ENCODE assay signal across 21 cellular contexts in the genomic region with DNA sequence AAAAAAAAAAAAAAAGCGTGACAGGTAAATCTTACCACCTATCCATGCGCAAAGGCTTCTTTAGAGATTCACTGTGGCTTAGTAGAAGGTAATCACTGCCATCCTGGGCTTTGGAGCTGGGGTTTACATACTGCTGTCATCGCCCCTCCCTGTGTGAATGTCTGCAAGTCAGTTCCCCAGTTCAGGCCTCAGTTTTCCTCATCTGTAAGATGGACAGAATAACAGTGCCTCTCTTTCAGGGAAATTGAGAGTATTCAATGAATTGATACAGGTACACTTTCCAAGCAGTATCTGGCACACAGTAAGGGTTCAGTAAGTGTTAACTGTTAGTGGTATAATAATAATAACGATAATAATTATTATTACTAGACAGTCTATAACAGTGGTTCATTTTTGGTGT. TPM values are rescaled to one million over a fixed set of nuclear protein-coding genes. Genes with fewer than 3 reads are reported as not detected.
DNase-seq lines count a peak whose midpoint lies in the region; ATAC-seq, FAIRE-seq and TF ChIP-seq lines count a peak whose summit lies in the region.
"Had no signal": no experiment of that assay in that cellular context is flagged by ENCODE, and none has a peak within 500 bp of the region (broad histone marks: within the 10 kb centered on the region; RNA-seq: fewer than 3 reads in every experiment).

No MANE protein-coding gene starts in this region.

- H3K9me3 ChIP-seq in HCT116 (ENCODE audit: control insufficient read depth in 1 of 2, insufficient read depth in 1 of 2, low read depth in 1 of 2, low read length in 2 of 2) (no peaks in the 10 kb centered on the region), K562 (replicated peaks; ENCODE audit: control insufficient read depth, insufficient read depth, low read depth, low read length) (no peaks in the 10 kb centered on the region)
- H3K9me3 ChIP-seq: SJSA1 had no signal

- no peaks in the 10 kb centered on the region for H3K9me1 ChIP-seq in K562 (ENCODE audit: control insufficient read depth, insufficient read depth, low read length)

- peak overlapping the region; percentile 21 for H3K4me3 Mint-ChIP-seq in T-helper 2 cell treated with Interferon-gamma antibody and Interleukin-4, amounts not matched to agents 5 μg/mL and 100 μg/mL, for 36 hours
- H3K4me3 Mint-ChIP-seq in activated naive CD4-positive, alpha-beta T cell treated with anti-CD3 and anti-CD28 coated beads, Interleukin-2, amount 50 U/mL, for 24 hours: peak overlapping the region; percentile 55
- no peak overlapping the region for H3K4me3 Mint-ChIP-seq in activated CD8-positive, alpha-beta T cell treated with anti-CD3 and anti-CD28 coated beads, Interleukin-2, amount 10 ng/mL, durations not matched to agents 7 days and 5 days

- H3K27me3 Mint-ChIP-seq in T-helper 2 cell treated with Interferon-gamma antibody and Interleukin-4, amounts not matched to agents 5 μg/mL and 100 μg/mL, for 36 hours (ENCODE audit: low read depth): peaks cover 2% of the 10 kb centered on the region
- H3K27me3 Mint-ChIP-seq in activated naive CD4-positive, alpha-beta T cell treated with anti-CD3 and anti-CD28 coated beads, Interleukin-2, amount 50 U/mL, for 24 hours: no peaks in the 10 kb centered on the region
- H3K27me3 Mint-ChIP-seq in activated CD8-positive, alpha-beta T cell treated with anti-CD3 and anti-CD28 coated beads, Interleukin-2, amount 10 ng/mL, durations not matched to agents 7 days and 5 days (ENCODE audit: low read depth): no peaks in the 10 kb centered on the region

- CTCF ChIA-PET in HCT116 (lab: Charles Lee) (no interaction called here), K562 (lab: Yijun Ruan, JAX; ENCODE audit: low intra/inter-chr PET ratio) (no interaction called here)
- CTCF ChIA-PET in activated CD8-positive, alpha-beta T cell treated with anti-CD3 and anti-CD28 coated beads, Interleukin-2, amount 10 ng/mL, durations not matched to agents 7 days and 5 days (lab: Charles Lee): no interaction called here

- in situ Hi-C loops in K562 (cut with MboI): no loop called here

- intact Hi-C loops in HCT116 (cut with micrococcal nuclease): no loop called here
- intact Hi-C loops in K562 (cut with micrococcal nuclease): no loop called here

- H2AFZ ChIP-seq in HCT116 (ENCODE audit: low read depth, low read length, poor library complexity, severe bottlenecking) (no peak overlapping the region), K562 (ENCODE audit: low read depth, low read length) (no peak overlapping the region)

- peaks cover 16% of the 10 kb centered on the region for H3K36me3 Mint-ChIP-seq in T-helper 2 cell treated with Interferon-gamma antibody and Interleukin-4, amounts not matched to agents 5 μg/mL and 100 μg/mL, for 36 hours (ENCODE audit: low read depth)
- peaks cover 10% of the 10 kb centered on the region for H3K36me3 Mint-ChIP-seq in activated naive CD4-positive, alpha-beta T cell treated with anti-CD3 and anti-CD28 coated beads, Interleukin-2, amount 50 U/mL, for 24 hours
- H3K36me3 Mint-ChIP-seq in activated CD8-positive, alpha-beta T cell treated with anti-CD3 and anti-CD28 coated beads, Interleukin-2, amount 10 ng/mL, durations not matched to agents 7 days and 5 days (ENCODE audit: low read depth): peaks cover 3% of the 10 kb centered on the region

- RAD21 ChIA-PET in HCT116 (lab: Charles Lee; ENCODE audit: low non-redundant PET in 1 of 2, low total read pairs in 2 of 2, uncharacterized antibody in 2 of 2, unreplicated experiment in 2 of 2): no interaction called here

- ATAC-seq in HCT116 (no peak), K562 (no peak)
- ATAC-seq in activated CD8-positive, alpha-beta T cell treated with anti-CD3 and anti-CD28 coated beads, Interleukin-2, amount 10 ng/mL, durations not matched to agents 7 days and 5 days: no peak
- ATAC-seq: Panc1 had no signal

- no peaks in the 10 kb centered on the region; the same call in 1 of the 2 replicates for H3K79me2 ChIP-seq in HCT116 (ENCODE audit: insufficient read depth, low read length)
- no peaks in the 10 kb centered on the region for H3K79me2 ChIP-seq in K562 (ENCODE audit: control insufficient read depth, insufficient read depth, low read length)

- H3K9ac ChIP-seq in HCT116 (ENCODE audit: low read length) (no peak overlapping the region), K562 (ENCODE audit: insufficient read depth in 1 of 2, low read depth in 2 of 2, low read length in 2 of 2) (no peak overlapping the region)

- FAIRE-seq in K562 (lab: Jason Lieb, UNC): no peak
- FAIRE-seq: H54 had no signal

- TF ChIP-seq RAD21 in HCT116 (IDR thresholded peaks at IDR 0.05; ENCODE audit: low read depth): no peak
- TF ChIP-seq RAD21 in K562 (CRISPR knock-in tag; conservative IDR thresholded peaks at IDR 0.05 in 1 of 2, IDR thresholded peaks at IDR 0.05 in 1 of 2): no peak

- H3K27ac ChIP-seq in HCT116 (ENCODE audit: low read depth, low read length) (no peak overlapping the region), K562 (ENCODE audit: extremely low read depth, low read depth, low read length) (no peak overlapping the region)
- H3K27ac ChIP-seq: 22Rv1, SJSA1 had no signal

- H4K20me1 ChIP-seq in HCT116 (ENCODE audit: insufficient read depth): no peaks in the 10 kb centered on the region
- no peaks in the 10 kb centered on the region for H4K20me1 ChIP-seq in K562 (replicated peaks; ENCODE audit: control insufficient read depth, insufficient read depth, low read length)

- TF ChIP-seq EP300 in K562 (IDR thresholded peaks at IDR 0.05; ENCODE audit: low read length): no peak

- TF ChIP-seq CTCF in HCT116 (IDR thresholded peaks at IDR 0.05 in 2 of 3, conservative IDR thresholded peaks at IDR 0.05 in 1 of 3; ENCODE audit: borderline replicate concordance in 1 of 3, insufficient read depth in 1 of 3, low read depth in 2 of 3, low read length in 2 of 3) (no peak), K562 (IDR thresholded peaks at IDR 0.05 in 2 of 3, conservative IDR thresholded peaks at IDR 0.05 in 1 of 3; ENCODE audit: insufficient read depth in 2 of 3, low read depth in 1 of 3, low read length in 3 of 3) (no peak)

- H3K27me3 ChIP-seq in HCT116 (ENCODE audit: insufficient read depth, low read length) (no peaks in the 10 kb centered on the region), K562 (ENCODE audit: control insufficient read depth in 2 of 2, insufficient read depth in 2 of 2, low read length in 2 of 2) (no peaks in the 10 kb centered on the region)
- H3K27me3 ChIP-seq: SJSA1 had no signal

- H3K9me3 Mint-ChIP-seq in T-helper 2 cell treated with Interferon-gamma antibody and Interleukin-4, amounts not matched to agents 5 μg/mL and 100 μg/mL, for 36 hours: no peaks in the 10 kb centered on the region
- no peaks in the 10 kb centered on the region for H3K9me3 Mint-ChIP-seq in activated naive CD4-positive, alpha-beta T cell treated with anti-CD3 and anti-CD28 coated beads, Interleukin-2, amount 50 U/mL, for 24 hours
- no peaks in the 10 kb centered on the region for H3K9me3 Mint-ChIP-seq in activated CD8-positive, alpha-beta T cell treated with anti-CD3 and anti-CD28 coated beads, Interleukin-2, amount 10 ng/mL, durations not matched to agents 7 days and 5 days (ENCODE audit: insufficient read depth)

- H3K4me3 ChIP-seq in HCT116 (replicated peaks in 1 of 2; ENCODE audit: low read depth in 1 of 2, low read length in 2 of 2) (no peak overlapping the region), K562 (no peak overlapping the region)
- H3K4me3 ChIP-seq: SJSA1 had no signal

- peaks cover 4% of the 10 kb centered on the region for H3K4me1 Mint-ChIP-seq in T-helper 2 cell treated with Interferon-gamma antibody and Interleukin-4, amounts not matched to agents 5 μg/mL and 100 μg/mL, for 36 hours (ENCODE audit: low read depth)
- peaks cover 18% of the 10 kb centered on the region for H3K4me1 Mint-ChIP-seq in activated naive CD4-positive, alpha-beta T cell treated with anti-CD3 and anti-CD28 coated beads, Interleukin-2, amount 50 U/mL, for 24 hours
- H3K4me1 Mint-ChIP-seq in activated CD8-positive, alpha-beta T cell treated with anti-CD3 and anti-CD28 coated beads, Interleukin-2, amount 10 ng/mL, durations not matched to agents 7 days and 5 days (ENCODE audit: low read depth): peaks cover 15% of the 10 kb centered on the region

- H3K4me1 ChIP-seq in HCT116 (ENCODE audit: control insufficient read depth in 1 of 2, insufficient read depth in 2 of 2, low read length in 2 of 2) (peaks cover 15 to 20% of the 10 kb centered on the region in 2 experiments; a peak in 3 of 4 replicates), K562 (replicated peaks in 1 of 2; ENCODE audit: control insufficient read depth in 2 of 2, insufficient read depth in 2 of 2, low read length in 2 of 2) (peaks cover 11 to 23% of the 10 kb centered on the region in 2 experiments)

- H3K4me2 ChIP-seq in HCT116 (ENCODE audit: low read length): no peak overlapping the region
- no peak overlapping the region for H3K4me2 ChIP-seq in K562 (ENCODE audit: insufficient read depth, low read length)

- BruUV-seq in HCT116 (replicated peaks; lab: Mats Ljungman, UMichigan) (TSS peak; percentile 51), K562 (replicated peaks; lab: Mats Ljungman, UMichigan) (no TSS peak)

- H3K27ac Mint-ChIP-seq in T-helper 2 cell treated with Interferon-gamma antibody and Interleukin-4, amounts not matched to agents 5 μg/mL and 100 μg/mL, for 36 hours: no peak overlapping the region
- H3K27ac Mint-ChIP-seq in activated naive CD4-positive, alpha-beta T cell treated with anti-CD3 and anti-CD28 coated beads, Interleukin-2, amount 50 U/mL, for 24 hours: no peak overlapping the region
- H3K27ac Mint-ChIP-seq in activated CD8-positive, alpha-beta T cell treated with anti-CD3 and anti-CD28 coated beads, Interleukin-2, amount 10 ng/mL, durations not matched to agents 7 days and 5 days: no peak overlapping the region

- no peak for TF ChIP-seq POLR2A in HCT116 (IDR thresholded peaks at IDR 0.05; ENCODE audit: borderline replicate concordance, extremely low read depth, insufficient read depth, insufficient read length)
- TF ChIP-seq POLR2A in K562 (conservative IDR thresholded peaks at IDR 0.05): no peak

- DNase-seq in T-helper 2 cell treated with Interferon-gamma antibody and Interleukin-4, amounts not matched to agents 5 μg/mL and 100 μg/mL, for 36 hours (ENCODE audit: low spot score): no peak
- DNase-seq in T-helper 2 cell (no peak), HCT116 (ENCODE audit: low read depth, low spot score) (no peak), K562 (ENCODE audit: extremely low read depth in 1 of 4, low spot score in 3 of 4) (no peak), NCI-H128 (lab: John Stamatoyannopoulos, UW; ENCODE audit: unreplicated experiment) (no peak)
- DNase-seq in activated naive CD4-positive, alpha-beta T cell (lab: John Stamatoyannopoulos, UW): no peak
- DNase-seq in activated CD8-positive, alpha-beta T cell treated with anti-CD3 and anti-CD28 coated beads, Interleukin-2, amount 10 ng/mL, durations not matched to agents 7 days and 5 days: no peak
- DNase-seq: CD8-positive, alpha-beta memory T cell; DMS79; NCI-H146; NCI-H2029 treated with DMSO at 0.1 percent for 48 hours; NCI-H2171; NCI-H526 had no signal

- no peaks in the 10 kb centered on the region for H3K9me2 ChIP-seq in HCT116 (ENCODE audit: insufficient read depth)

- H3K36me3 ChIP-seq in HCT116 (ENCODE audit: control insufficient read depth in 1 of 2, insufficient read depth in 2 of 2, low read length in 2 of 2): no peaks in the 10 kb centered on the region; a peak in 1 of 4 replicates
- H3K36me3 ChIP-seq in K562 (ENCODE audit: control insufficient read depth, insufficient read depth, low read length): no peaks in the 10 kb centered on the region

- WGBS in K562 (ENCODE audit: insufficient coverage, low coverage, missing lambda C conversion rate): 46% methylated on average over 3 of the region's 4 CpGs

- POLR2A ChIA-PET in HCT116 (lab: Charles Lee): no interaction called here
- POLR2A ChIA-PET in K562 (lab: Yijun Ruan, JAX): no interaction called here
- POLR2A ChIA-PET in activated CD8-positive, alpha-beta T cell treated with anti-CD3 and anti-CD28 coated beads, Interleukin-2, amount 10 ng/mL, durations not matched to agents 7 days and 5 days (lab: Charles Lee): no interaction called here

RNA-seq across cellular contexts. Expression of gene RELB, which starts 2.2 kb away (rescaled TPM):
- 12.9 TPM for total RNA-seq in HCT116 (2021; ENCODE audit: unreplicated experiment)
- 10.0 and 13.2 TPM in 2 replicates for polyA plus RNA-seq in HCT116 (2012)
- 1.5 TPM in 1 of 2 replicates, not detected in the other for total RNA-seq in K562 (2011; cell fraction: chromatin; rRNA removed; ENCODE audit: low replicate concordance)
- total RNA-seq in K562 (2011; cell fraction: nucleolus; rRNA removed): 0.67 and 0.92 TPM in 2 replicates
- total RNA-seq in K562 (2011; cell fraction: nucleoplasm; rRNA removed): 0.88 and 1.2 TPM in 2 replicates
- total RNA-seq in K562 (2014; rRNA removed): 0.24 and 0.95 TPM in 2 replicates
- 0.15 and 0.29 TPM in 2 replicates for total RNA-seq in K562 (2014; rRNA removed; fragmentation: Illumina TruSeq; extraction: Trizol)
- total RNA-seq in K562 (2015; rRNA removed; fragmentation: Illumina TruSeq; extraction: Trizol): 0.08 and 0.18 TPM in 2 replicates
- total RNA-seq in K562 (2021): 0.89 and 1.1 TPM in 2 replicates
- polyA plus RNA-seq in K562 (2011; rRNA removed): 0.24 and 0.35 TPM in 2 replicates
- polyA plus RNA-seq in K562 (2011; cell fraction: cytosol; rRNA removed): 0.25 and 1.1 TPM in 2 replicates
- polyA plus RNA-seq in K562 (2011; cell fraction: nucleus; rRNA removed): 0.41 and 0.68 TPM in 2 replicates
- polyA plus RNA-seq in K562 (2012): 1.1 and 3.7 TPM in 2 replicates
- polyA plus RNA-seq in K562 (2014; fragmentation: Illumina TruSeq; extraction: Trizol): 0.17 and 0.28 TPM in 2 replicates
- not detected for polyA plus RNA-seq in K562 (2014; fragmentation: Nextera tagmentation; extraction: Ambion mirVana)
- 1.1 and 2.1 TPM in 2 replicates for polyA plus RNA-seq in K562 (2014; rRNA removed)
- 0.24 and 0.35 TPM in 2 replicates for polyA minus RNA-seq in K562 (2011; rRNA and poly(A)+ RNA removed)
- 0.57 and 1.4 TPM in 2 replicates for polyA minus RNA-seq in K562 (2011; cell fraction: cytosol; rRNA and poly(A)+ RNA removed)
- polyA minus RNA-seq in K562 (2011; cell fraction: nucleus; rRNA and poly(A)+ RNA removed): 0.11 and 0.54 TPM in 2 replicates
- 10 to 100 TPM in 1 of 2 experiments, 1 to 10 TPM in 1; 8.7 to 10.2 TPM for total RNA-seq in activated CD8-positive, alpha-beta T cell treated with anti-CD3 and anti-CD28 coated beads, Interleukin-2, amount 10 ng/mL, durations not matched to agents 7 days and 5 days

RNA-seq across cellular contexts. Expression of gene CLASRP, which starts 35.4 kb away (rescaled TPM):
- total RNA-seq in HCT116 (2021; ENCODE audit: unreplicated experiment) (79.9 TPM), K562 (2014; rRNA removed) (56.7 and 74.5 TPM in 2 replicates), K562 (2014; rRNA removed; fragmentation: Illumina TruSeq; extraction: Trizol) (31.1 and 34.6 TPM in 2 replicates), K562 (2015; rRNA removed; fragmentation: Illumina TruSeq; extraction: Trizol) (46.4 and 46.7 TPM in 2 replicates), K562 (2021) (81.6 and 86.3 TPM in 2 replicates)
- 55.4 and 58.1 TPM in 2 replicates for polyA plus RNA-seq in HCT116 (2012)
- total RNA-seq in K562 (2011; cell fraction: chromatin; rRNA removed; ENCODE audit: low replicate concordance): 297 and 460 TPM in 2 replicates
- 224 and 226 TPM in 2 replicates for total RNA-seq in K562 (2011; cell fraction: nucleolus; rRNA removed)
- total RNA-seq in K562 (2011; cell fraction: nucleoplasm; rRNA removed): 233 and 263 TPM in 2 replicates
- polyA plus RNA-seq in K562 (2011; rRNA removed) (34.4 and 55.3 TPM in 2 replicates), K562 (2014; fragmentation: Illumina TruSeq; extraction: Trizol) (44.0 and 45.2 TPM in 2 replicates), K562 (2014; fragmentation: Nextera tagmentation; extraction: Ambion mirVana) (1 to 10 TPM in 1 of 2 experiments, under 1 TPM in 1; 0.94 to 1.2 TPM), K562 (2014; rRNA removed) (72.2 and 80.0 TPM in 2 replicates)
- polyA plus RNA-seq in K562 (2011; cell fraction: cytosol; rRNA removed): 18.3 and 19.8 TPM in 2 replicates
- polyA plus RNA-seq in K562 (2011; cell fraction: nucleus; rRNA removed): 277 and 310 TPM in 2 replicates
- 71.3 and 94.7 TPM in 2 replicates for polyA plus RNA-seq in K562 (2012)
- polyA minus RNA-seq in K562 (2011; rRNA and poly(A)+ RNA removed): 25.8 and 29.7 TPM in 2 replicates
- polyA minus RNA-seq in K562 (2011; cell fraction: cytosol; rRNA and poly(A)+ RNA removed): 18.8 and 19.3 TPM in 2 replicates
- 39.9 and 51.1 TPM in 2 replicates for polyA minus RNA-seq in K562 (2011; cell fraction: nucleus; rRNA and poly(A)+ RNA removed)
- 10 to 100 TPM; 82.5 to 94.5 TPM for total RNA-seq in activated CD8-positive, alpha-beta T cell treated with anti-CD3 and anti-CD28 coated beads, Interleukin-2, amount 10 ng/mL, durations not matched to agents 7 days and 5 days

RNA-seq across cellular contexts. Expression of gene CLPTM1, which starts 48.3 kb away (rescaled TPM):
- 102 TPM for total RNA-seq in HCT116 (2021; ENCODE audit: unreplicated experiment)
- 81.6 and 91.5 TPM in 2 replicates for polyA plus RNA-seq in HCT116 (2012)
- 74.9 and 232 TPM in 2 replicates for total RNA-seq in K562 (2011; cell fraction: chromatin; rRNA removed; ENCODE audit: low replicate concordance)
- total RNA-seq in K562 (2011; cell fraction: nucleolus; rRNA removed): 163 and 196 TPM in 2 replicates
- 143 TPM in 2 replicates for total RNA-seq in K562 (2011; cell fraction: nucleoplasm; rRNA removed)
- total RNA-seq in K562 (2014; rRNA removed): 27.5 and 61.8 TPM in 2 replicates
- total RNA-seq in K562 (2014; rRNA removed; fragmentation: Illumina TruSeq; extraction: Trizol): 10.1 and 10.6 TPM in 2 replicates
- total RNA-seq in K562 (2015; rRNA removed; fragmentation: Illumina TruSeq; extraction: Trizol): 21.8 and 24.7 TPM in 2 replicates
- 90.2 and 96.0 TPM in 2 replicates for total RNA-seq in K562 (2021)
- polyA plus RNA-seq in K562 (2011; rRNA removed): 28.8 and 53.6 TPM in 2 replicates
- 46.7 and 81.9 TPM in 2 replicates for polyA plus RNA-seq in K562 (2011; cell fraction: cytosol; rRNA removed)
- polyA plus RNA-seq in K562 (2011; cell fraction: nucleus; rRNA removed): 82.4 and 135 TPM in 2 replicates
- polyA plus RNA-seq in K562 (2012): 51.6 and 56.8 TPM in 2 replicates
- 80.9 and 88.2 TPM in 2 replicates for polyA plus RNA-seq in K562 (2014; fragmentation: Illumina TruSeq; extraction: Trizol)
- 1 to 10 TPM in 1 of 2 experiments, under 1 TPM in 1; 0.37 to 2.4 TPM for polyA plus RNA-seq in K562 (2014; fragmentation: Nextera tagmentation; extraction: Ambion mirVana)
- polyA plus RNA-seq in K562 (2014; rRNA removed): 42.1 and 44.3 TPM in 2 replicates
- polyA minus RNA-seq in K562 (2011; rRNA and poly(A)+ RNA removed): 26.0 and 33.3 TPM in 2 replicates
- 27.2 and 40.1 TPM in 2 replicates for polyA minus RNA-seq in K562 (2011; cell fraction: cytosol; rRNA and poly(A)+ RNA removed)
- polyA minus RNA-seq in K562 (2011; cell fraction: nucleus; rRNA and poly(A)+ RNA removed): 32.2 and 33.1 TPM in 2 replicates
- 10 to 100 TPM; 65.5 to 67.8 TPM for total RNA-seq in activated CD8-positive, alpha-beta T cell treated with anti-CD3 and anti-CD28 coated beads, Interleukin-2, amount 10 ng/mL, durations not matched to agents 7 days and 5 days

RNA-seq across cellular contexts. Expression of gene APOC2, which starts 57.6 kb away (rescaled TPM):
- total RNA-seq in HCT116 (2021; ENCODE audit: unreplicated experiment) (not detected), K562 (2014; rRNA removed) (0.24 TPM in 1 of 2 replicates, not detected in the other), K562 (2014; rRNA removed; fragmentation: Illumina TruSeq; extraction: Trizol) (not detected in 2 replicates), K562 (2015; rRNA removed; fragmentation: Illumina TruSeq; extraction: Trizol) (0.33 and 0.60 TPM in 2 replicates), K562 (2021) (0.63 and 0.78 TPM in 2 replicates)
- not detected in 2 replicates for polyA plus RNA-seq in HCT116 (2012)
- total RNA-seq in K562 (2011; cell fraction: chromatin; rRNA removed; ENCODE audit: low replicate concordance): not detected in 2 replicates
- total RNA-seq in K562 (2011; cell fraction: nucleolus; rRNA removed): 1.7 TPM in 1 of 2 replicates, not detected in the other
- not detected in 2 replicates for total RNA-seq in K562 (2011; cell fraction: nucleoplasm; rRNA removed)
- polyA plus RNA-seq in K562 (2011; rRNA removed) (0.47 and 1.1 TPM in 2 replicates), K562 (2014; fragmentation: Illumina TruSeq; extraction: Trizol) (0.59 TPM in 1 of 2 replicates, not detected in the other), K562 (2014; fragmentation: Nextera tagmentation; extraction: Ambion mirVana) (under 1 TPM; 0.53 TPM), K562 (2014; rRNA removed) (0.42 TPM in 1 of 2 replicates, not detected in the other)
- 0.79 and 2.6 TPM in 2 replicates for polyA plus RNA-seq in K562 (2011; cell fraction: cytosol; rRNA removed)
- 0.21 and 0.38 TPM in 2 replicates for polyA plus RNA-seq in K562 (2011; cell fraction: nucleus; rRNA removed)
- 0.50 TPM in 1 of 2 replicates, not detected in the other for polyA plus RNA-seq in K562 (2012)
- not detected in 2 replicates for polyA minus RNA-seq in K562 (2011; rRNA and poly(A)+ RNA removed)
- polyA minus RNA-seq in K562 (2011; cell fraction: cytosol; rRNA and poly(A)+ RNA removed): not detected in 2 replicates
- polyA minus RNA-seq in K562 (2011; cell fraction: nucleus; rRNA and poly(A)+ RNA removed): not detected in 2 replicates
- total RNA-seq in activated CD8-positive, alpha-beta T cell treated with anti-CD3 and anti-CD28 coated beads, Interleukin-2, amount 10 ng/mL, durations not matched to agents 7 days and 5 days: not detected
- total RNA-seq: CD8-positive, alpha-beta memory T cell; HT-29; M059J; SJSA1 had no signal
- polyA plus RNA-seq: BJ; CD8-positive, alpha-beta memory T cell had no signal
